In the genomic region with DNA sequence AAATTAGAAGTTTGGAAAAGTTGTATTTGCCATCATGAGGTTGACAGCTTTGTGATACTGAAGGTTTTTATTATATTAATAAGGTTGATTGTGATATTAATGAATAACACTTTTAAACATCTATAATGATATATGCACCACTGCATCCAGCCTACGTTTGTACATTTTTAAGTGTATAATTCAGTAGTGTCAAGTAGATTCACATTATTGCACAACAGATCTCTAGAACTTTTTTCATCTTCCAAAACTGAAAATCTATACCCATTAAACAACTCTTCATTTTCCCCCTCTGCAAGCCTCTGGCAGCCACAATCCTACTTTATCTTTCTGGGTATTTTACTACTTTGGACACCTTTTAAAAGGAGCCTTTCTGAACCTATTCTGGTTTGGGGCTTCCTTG, we compare ENCODE assay signal across 23 cellular contexts.
"Had no signal": no experiment of that assay in that cellular context is flagged by ENCODE, and none has a peak within 500 bp of the region (broad histone marks: within the 10 kb centered on the region; RNA-seq: fewer than 3 reads in every experiment).

No MANE protein-coding gene starts in this region.

- H3K36me3 Mint-ChIP-seq: mesothelial cell of epicardium, naive B cell had no signal

- H3K9me3 Mint-ChIP-seq: mesothelial cell of epicardium had no signal

- H3K27ac ChIP-seq: coronary artery, dorsolateral prefrontal cortex, esophagus muscularis mucosa, foreskin keratinocyte, gastroesophageal sphincter, heart left ventricle, left lung, lower lobe of right lung had no signal

- H3K4me1 ChIP-seq: esophagus muscularis mucosa, foreskin keratinocyte, gastroesophageal sphincter, heart left ventricle, left lung, lower lobe of right lung had no signal

- H3K4me3 Mint-ChIP-seq: mesothelial cell of epicardium, naive B cell had no signal

- ATAC-seq: foreskin keratinocyte, gastroesophageal sphincter, heart left ventricle, left cardiac atrium, left lung, left ventricle myocardium superior, lower lobe of right lung, mucosa of descending colon had no signal

- H3K27ac Mint-ChIP-seq: mesothelial cell of epicardium had no signal

- DNase-seq: dermis blood vessel endothelial cell; dorsolateral prefrontal cortex; effector CD4-positive, alpha-beta T cell; effector memory CD4-positive, alpha-beta T cell; foreskin keratinocyte; heart left ventricle; hippocampal formation; left cardiac atrium; left lung; left ventricle myocardium superior; lower lobe of right lung; mesenchymal stem cell; mucosa of descending colon; naive B cell had no signal

- H3K27me3 ChIP-seq: dorsolateral prefrontal cortex, esophagus muscularis mucosa, foreskin keratinocyte, gastroesophageal sphincter, heart left ventricle, left lung had no signal

- H3K4me3 ChIP-seq: coronary artery, dorsolateral prefrontal cortex, esophagus muscularis mucosa, gastroesophageal sphincter, heart left ventricle, left lung, lower lobe of right lung, mucosa of descending colon had no signal

- H3K4me1 Mint-ChIP-seq: mesothelial cell of epicardium, naive B cell had no signal

- H3K36me3 ChIP-seq: esophagus muscularis mucosa, gastroesophageal sphincter, heart left ventricle, left lung, lower lobe of right lung had no signal

- H3K9me3 ChIP-seq: esophagus muscularis mucosa, gastroesophageal sphincter, heart left ventricle, left lung, lower lobe of right lung, mucosa of descending colon had no signal

- FAIRE-seq: colon, endothelial cell of umbilical vein, frontal cortex, islet of Langerhans, keratinocyte had no signal
